Comparison of ENCODE assay signal across 39 cellular contexts in the genomic region with DNA sequence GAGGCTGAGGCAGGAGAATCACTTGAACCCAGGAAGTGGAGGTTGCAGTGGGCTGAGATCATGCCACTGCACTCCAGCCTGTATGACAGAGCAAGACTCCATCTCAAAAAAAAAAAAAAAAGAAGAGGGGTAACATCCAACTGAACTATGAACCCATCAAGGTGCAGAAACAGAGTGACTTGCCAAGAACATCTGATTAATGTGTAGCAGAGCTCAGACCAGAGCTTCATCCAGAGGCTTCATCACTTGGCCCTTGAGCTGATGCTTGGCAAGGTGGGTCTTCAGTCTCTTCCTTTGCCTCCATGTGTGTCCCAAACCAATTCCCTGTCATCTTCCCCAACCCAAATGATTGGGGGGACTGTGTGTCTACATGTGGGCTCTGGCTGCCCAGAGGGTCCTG. TPM values are rescaled to one million over a fixed set of nuclear protein-coding genes. Genes with fewer than 3 reads are reported as not detected.
"Had no signal": no experiment of that assay in that cellular context is flagged by ENCODE, and none has a peak within 500 bp of the region (broad histone marks: within the 10 kb centered on the region; RNA-seq: fewer than 3 reads in every experiment).

No MANE protein-coding gene starts in this region.

- H3K36me3 ChIP-seq: MG63 had no signal

- H3K4me3 ChIP-seq: MG63 had no signal

- H3K9me3 ChIP-seq: MG63 had no signal

- DNase-seq: Karpas-422, Kasumi-1, MG63, MM.1S, MV-4-11, NCI-H1048, NCI-H1092, NCI-H1092 treated with DMSO at 0.1 percent for 48 hours, NCI-H1105, NCI-H1105 treated with DMSO at 0.1 percent for 48 hours, NCI-H1417, NCI-H1417 treated with DMSO at 0.1 percent for 48 hours, NCI-H1436, NCI-H1436 treated with DMSO at 0.1 percent for 48 hours, NCI-H146, NCI-H1694, NCI-H1694 treated with DMSO at 0.1 percent for 48 hours, NCI-H187, NCI-H187 treated with DMSO at 0.1 percent for 48 hours, NCI-H1930, NCI-H2029, NCI-H2029 treated with DMSO at 0.1 percent for 48 hours, NCI-H2081, NCI-H2081 treated with DMSO at 0.1 percent for 48 hours, NCI-H2107, NCI-H2171, NCI-H2171 treated with DMSO at 0.1 percent for 48 hours, NCI-H2227 treated with DMSO at 0.1 percent for 48 hours, NCI-H226, NCI-H345, NCI-H446, NCI-H446 treated with DMSO at 0.1 percent for 48 hours, NCI-H510A, NCI-H510A treated with DMSO at 0.1 percent for 48 hours, NCI-H524 had no signal

RNA-seq across cellular contexts. Expression of a gene that starts 32.6 kb away (rescaled TPM):
- total RNA-seq: LHCN-M2, M059J, MCF 10A, NCI-H460 had no signal
